16 cellular contexts compared by ENCODE assay signal in genomic region chr12:117059156-117059555, GRCh38. TPM values are rescaled to one million over a fixed set of nuclear protein-coding genes. Genes with fewer than 3 reads are reported as not detected.
"Had no signal": no experiment of that assay in that cellular context is flagged by ENCODE, and none has a peak within 500 bp of the region (broad histone marks: within the 10 kb centered on the region; RNA-seq: fewer than 3 reads in every experiment).

No MANE protein-coding gene starts in this region.

- H3K9me3 ChIP-seq: pancreas, tibial artery had no signal

- H3K36me3 ChIP-seq: pancreas, tibial artery had no signal

- H3K27ac ChIP-seq: epithelial cell of prostate, pancreas, skin epidermis, tibial artery had no signal

- H3K4me3 ChIP-seq: pancreas, skin epidermis, tibial artery had no signal

- H3K4me1 ChIP-seq: pancreas, tibial artery had no signal

- DNase-seq: activated CD4-positive, alpha-beta T cell treated with anti-CD3 and anti-CD28 coated beads, Interleukin-2, amount 10 ng/mL, durations not matched to agents 24 days and 14 days; activated CD4-positive, CD25-positive, alpha-beta regulatory T cell; activated CD8-positive, alpha-beta memory T cell treated with anti-CD3 and anti-CD28 coated beads for 24 hours; activated gamma-delta T cell treated with Interleukin-2 at 50 U/mL for 16 hours; dermis blood vessel endothelial cell; midbrain; stimulated activated CD4-positive, alpha-beta T cell treated with anti-CD3 and anti-CD28 coated beads, Interleukin-15, amount 100 ng/mL, for 24 hours; stimulated activated CD4-positive, alpha-beta T cell treated with anti-CD3 and anti-CD28 coated beads, Interleukin-4, amount 100 ng/mL, for 1 hour; stimulated activated naive CD4-positive, alpha-beta T cell; T-helper 2 cell; tibial artery had no signal

- H3K27me3 ChIP-seq: pancreas had no signal

RNA-seq across cellular contexts. Expression of gene TESC, which starts 40.1 kb away (rescaled TPM):
- total RNA-seq: chondrocyte, fibroblast of lung had no signal
- polyA plus RNA-seq: fibroblast of lung had no signal
